9 cellular contexts compared by ENCODE assay signal in the genomic region with DNA sequence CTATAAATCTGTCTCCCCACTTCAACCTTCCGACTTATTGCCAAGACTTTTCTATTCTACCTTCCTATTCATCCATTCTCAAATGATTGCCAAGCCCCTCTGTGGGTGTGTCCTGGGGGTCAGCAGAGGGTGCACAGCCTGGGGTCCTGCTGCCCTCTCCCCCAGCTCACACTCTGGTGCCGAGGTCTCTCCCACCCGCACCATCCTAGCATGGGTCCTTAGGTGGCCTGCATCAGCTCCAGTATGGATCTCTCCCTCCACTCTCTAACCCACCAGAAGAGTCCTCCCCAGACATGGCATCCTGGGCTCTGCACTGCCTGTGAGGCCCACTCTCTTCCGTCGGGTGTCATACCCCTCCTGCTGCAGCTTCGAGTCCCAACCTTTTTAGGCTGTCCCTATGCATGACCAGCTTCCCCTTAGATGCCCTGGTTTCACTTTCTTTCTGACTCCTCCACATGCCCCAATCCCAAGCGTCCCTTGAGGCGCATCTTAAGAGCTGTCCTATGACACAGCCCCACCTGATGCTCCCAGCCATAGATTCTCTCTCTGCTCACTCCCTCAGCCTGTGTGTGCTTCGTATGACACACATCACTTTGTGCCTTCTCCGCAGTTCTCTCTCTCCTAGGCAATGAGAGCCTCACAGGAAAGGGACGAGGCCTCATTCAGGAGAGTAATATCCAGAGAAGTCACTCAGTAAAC. TPM values are rescaled to one million over a fixed set of nuclear protein-coding genes. Genes with fewer than 3 reads are reported as not detected.
DNase-seq lines count a peak whose midpoint lies in the region; ATAC-seq and TF ChIP-seq lines count a peak whose summit lies in the region.
"Had no signal": no experiment of that assay in that cellular context is flagged by ENCODE, and none has a peak within 500 bp of the region (broad histone marks: within the 10 kb centered on the region; RNA-seq: fewer than 3 reads in every experiment).

No MANE protein-coding gene starts in this region.

- no peak overlapping the region for H3K9ac ChIP-seq in mammary epithelial cell (ENCODE audit: insufficient read depth, low read length)

- intact Hi-C loops in ovary (cut with DNase I) (no loop called here), mammary epithelial cell (cut with micrococcal nuclease) (no loop called here)

- TF ChIP-seq POLR2A in ovary (IDR thresholded peaks at IDR 0.05) = no peak

- H3K9me2 ChIP-seq in GM23338 (ENCODE audit: insufficient read depth) = no peaks in the 10 kb centered on the region

- H3F3A ChIP-seq in GM23338 (replicated peaks; ENCODE audit: low read depth) = 0 out of 2 replicates have a peak, but pooled peaks cover 3% of the 10 kb centered on the region

- TF ChIP-seq CTCF in GM10248 (IDR thresholded peaks at IDR 0.05; ENCODE audit: control extremely low read depth, extremely low read depth, low read depth, missing control alignments) (no peak), brain microvascular endothelial cell (IDR thresholded peaks at IDR 0.05; ENCODE audit: low read depth, low read length, missing control alignments) (no peak), ovary (IDR thresholded peaks at IDR 0.05) (no peak), GM23338 (conservative IDR thresholded peaks at IDR 0.05; ENCODE audit: low read depth in 2 of 2) (no peak), mammary epithelial cell (conservative IDR thresholded peaks at IDR 0.05 in 1 of 2, IDR thresholded peaks at IDR 0.05 in 1 of 2; ENCODE audit: extremely low read depth in 1 of 2, insufficient read depth in 1 of 2, low read depth in 1 of 2, low read length in 2 of 2) (no peak)

- no peak overlapping the region for H3K27ac Mint-ChIP-seq in GM23338

- H3K4me2 ChIP-seq in GM23338 = no peak overlapping the region
- no peak overlapping the region for H3K4me2 ChIP-seq in mammary epithelial cell (ENCODE audit: insufficient read depth, low read depth, low read length)

- H3K4me1 ChIP-seq in ovary (ENCODE audit: insufficient read depth) = peaks cover 14% of the 10 kb centered on the region
- H3K4me1 ChIP-seq in GM23338 (ENCODE audit: insufficient read depth) = peaks cover 4% of the 10 kb centered on the region; the same call in 1 of the 2 replicates
- H3K4me1 ChIP-seq in mammary epithelial cell (ENCODE audit: insufficient read depth, low read length) = peaks cover 18% of the 10 kb centered on the region

- no peak overlapping the region for H2AFZ ChIP-seq in GM23338
- no peak overlapping the region for H2AFZ ChIP-seq in mammary epithelial cell (ENCODE audit: low read depth, low read length)

- POLR2A ChIA-PET in GM10248 (lab: Yijun Ruan, JAX) = no interaction called here

- H3K4me1 Mint-ChIP-seq in GM23338 = peaks cover 19% of the 10 kb centered on the region

- DNase-seq in GM10248 (ENCODE audit: extremely low spot score) (peak; percentile 45), brain microvascular endothelial cell (no peak), ovary (no peak), left lobe of liver (ENCODE audit: low spot score) (no peak), NCI-H69 (lab: John Stamatoyannopoulos, UW) (no peak), GM23338 (ENCODE audit: low spot score) (no peak), mammary epithelial cell (no peak)
- DNase-seq: NCI-H1436 treated with DMSO at 0.1 percent for 48 hours had no signal

- H3K36me3 Mint-ChIP-seq in GM23338 (ENCODE audit: low read depth) = peaks cover 20% of the 10 kb centered on the region

- peak overlapping the region; percentile 98 for H3K27ac ChIP-seq in brain microvascular endothelial cell
- H3K27ac ChIP-seq in ovary = peak overlapping the region; percentile 28 to 47
- no peak overlapping the region; the same call in 1 of the 2 replicates for H3K27ac ChIP-seq in GM23338 (ENCODE audit: low read depth)
- no peak overlapping the region for H3K27ac ChIP-seq in mammary epithelial cell (ENCODE audit: insufficient read depth, low read depth, low read length)

- ATAC-seq in HG03175 (IDR thresholded peaks at IDR 0.05; ENCODE audit: unreplicated experiment) (peak; percentile 45), left lobe of liver (no peak), GM23338 (no peak)

- H3K9me3 Mint-ChIP-seq in GM23338 = no peaks in the 10 kb centered on the region

- in situ Hi-C loops in brain microvascular endothelial cell (cut with HindIII; ENCODE audit: low pct_ligation_motif_present, low sequenced_read_pairs) = no loop called here
- in situ Hi-C loops in mammary epithelial cell (cut with MboI; ENCODE audit: low sequenced_read_pairs in 2 of 2) = no loop called here

- H3K27me3 Mint-ChIP-seq in GM23338 (ENCODE audit: insufficient read depth, low read depth, poor library complexity) = no peaks in the 10 kb centered on the region

- CTCF ChIA-PET in GM10248 (lab: Yijun Ruan, JAX) (interaction anchor here (1.2 kb wide), 1 partner anchor 22 kb away, joined by 3 read pairs; no protein-coding TSS in a partner anchor), mammary epithelial cell (lab: Charles Lee; ENCODE audit: low non-redundant PET) (no interaction called here)

- dilution Hi-C loops in mammary epithelial cell (cut with HindIII; ENCODE audit: low sequenced_read_pairs) = no loop called here

- 86 to 90% (median 88%) methylated on average over 11 of the region's 11 CpGs for WGBS in ovary, 3 donors
- 95% methylated on average over 10 of the region's 11 CpGs for WGBS in mammary epithelial cell (ENCODE audit: low coverage, missing lambda C conversion rate)

- no peaks in the 10 kb centered on the region for H3K27me3 ChIP-seq in brain microvascular endothelial cell (replicated peaks)
- H3K27me3 ChIP-seq in ovary = no peaks in the 10 kb centered on the region
- H3K27me3 ChIP-seq in GM23338 (ENCODE audit: insufficient read depth) = no peaks in the 10 kb centered on the region
- H3K27me3 ChIP-seq in mammary epithelial cell (ENCODE audit: insufficient read depth, low read length) = no peaks in the 10 kb centered on the region

- H3K4me3 Mint-ChIP-seq in GM23338 = no peak overlapping the region

- no peak overlapping the region for H3K4me3 ChIP-seq in brain microvascular endothelial cell (ENCODE audit: low read depth, low read length)
- H3K4me3 ChIP-seq in ovary = no peak overlapping the region
- no peak overlapping the region for H3K4me3 ChIP-seq in GM23338
- no peak overlapping the region for H3K4me3 ChIP-seq in mammary epithelial cell (replicated peaks in 1 of 3; ENCODE audit: insufficient read depth in 1 of 3, low read depth in 2 of 3, low read length in 3 of 3)

- H3K9me3 ChIP-seq in ovary (no peaks in the 10 kb centered on the region), mammary epithelial cell (replicated peaks; ENCODE audit: insufficient read depth, low read length) (no peaks in the 10 kb centered on the region)

- no peak for TF ChIP-seq EP300 in ovary (IDR thresholded peaks at IDR 0.05)

- peaks cover 24% of the 10 kb centered on the region for H3K36me3 ChIP-seq in brain microvascular endothelial cell (replicated peaks)
- no peaks in the 10 kb centered on the region for H3K36me3 ChIP-seq in ovary
- peaks cover 9% of the 10 kb centered on the region; the same call in 1 of the 2 replicates for H3K36me3 ChIP-seq in GM23338 (ENCODE audit: insufficient read depth)
- H3K36me3 ChIP-seq in mammary epithelial cell (ENCODE audit: insufficient read depth, low read length) = peaks cover 22% of the 10 kb centered on the region

- H3K79me2 ChIP-seq in GM23338 (replicated peaks; ENCODE audit: insufficient read depth) (no peaks in the 10 kb centered on the region), mammary epithelial cell (ENCODE audit: insufficient read depth, low read length) (no peaks in the 10 kb centered on the region)

- H4K20me1 ChIP-seq in GM23338 (replicated peaks; ENCODE audit: insufficient read depth) (no peaks in the 10 kb centered on the region; the same call in 1 of the 2 replicates), mammary epithelial cell (ENCODE audit: insufficient read depth, low read length) (no peaks in the 10 kb centered on the region)

- no TSS peak for BruUV-seq in mammary epithelial cell (replicated peaks; lab: Mats Ljungman, UMichigan)

TF ChIP-seq in GM23338, 12 proteins besides CTCF, POLR2A, EP300 and RAD21 (continues in another document):
- TF ChIP-seq ZNF331 (CRISPR knock-in tag; IDR thresholded peaks at IDR 0.05; ENCODE audit: low read depth) = no peak
- TF ChIP-seq EZH2phosphoT487 (IDR thresholded peaks at IDR 0.05; ENCODE audit: unreplicated experiment) = no peak
- no peak for TF ChIP-seq STAT1 (IDR thresholded peaks at IDR 0.05; ENCODE audit: unreplicated experiment)
- TF ChIP-seq JUNB (IDR thresholded peaks at IDR 0.05; ENCODE audit: unreplicated experiment) = no peak
- TF ChIP-seq POLR2AphosphoS5 (IDR thresholded peaks at IDR 0.05; ENCODE audit: low read depth) = no peak
- TF ChIP-seq, protein P1, sequence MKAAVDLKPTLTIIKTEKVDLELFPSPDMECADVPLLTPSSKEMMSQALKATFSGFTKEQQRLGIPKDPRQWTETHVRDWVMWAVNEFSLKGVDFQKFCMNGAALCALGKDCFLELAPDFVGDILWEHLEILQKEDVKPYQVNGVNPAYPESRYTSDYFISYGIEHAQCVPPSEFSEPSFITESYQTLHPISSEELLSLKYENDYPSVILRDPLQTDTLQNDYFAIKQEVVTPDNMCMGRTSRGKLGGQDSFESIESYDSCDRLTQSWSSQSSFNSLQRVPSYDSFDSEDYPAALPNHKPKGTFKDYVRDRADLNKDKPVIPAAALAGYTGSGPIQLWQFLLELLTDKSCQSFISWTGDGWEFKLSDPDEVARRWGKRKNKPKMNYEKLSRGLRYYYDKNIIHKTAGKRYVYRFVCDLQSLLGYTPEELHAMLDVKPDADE (IDR thresholded peaks at IDR 0.05) = no peak

RNA-seq across cellular contexts. Expression of a gene that starts 43.9 kb away (rescaled TPM):
- 10 to 100 TPM; 26.4 to 58.8 (median 43.7) TPM for total RNA-seq in ovary
- 10 to 100 TPM; 17.4 to 54.1 TPM for polyA plus RNA-seq in ovary
- total RNA-seq in left lobe of liver = 15.5 TPM
- total RNA-seq in GM23338 (2014; rRNA removed; shearing (Covaris generic)) = 20.9 and 23.1 TPM in 2 replicates
- polyA plus RNA-seq in GM23338 (2016; fragmentation: Nextera tagmentation; extraction: Ambion mirVana) = 9.4 and 15.8 TPM in 2 replicates
- 10 to 100 TPM; 26.8 to 30.8 TPM for total RNA-seq in mammary epithelial cell
- 16.0 TPM for polyA plus RNA-seq in mammary epithelial cell
- polyA minus RNA-seq in mammary epithelial cell = 39.9 TPM

RNA-seq across cellular contexts. Expression of a gene that starts 46.9 kb away (rescaled TPM):
- total RNA-seq in ovary (10 to 100 TPM; 29.5 to 45.0 (median 35.2) TPM), left lobe of liver (16.6 TPM), mammary epithelial cell (100 to 1,000 TPM in 1 of 2 donors, 10 to 100 TPM in 1; 51.0 to 160 TPM)
- polyA plus RNA-seq in ovary (10 to 100 TPM; 18.3 to 53.4 TPM), GM23338 (2016; fragmentation: Nextera tagmentation; extraction: Ambion mirVana) (5.7 and 6.2 TPM in 2 replicates), mammary epithelial cell (48.4 TPM)
- 24.7 and 25.6 TPM in 2 replicates for total RNA-seq in GM23338 (2014; rRNA removed; shearing (Covaris generic))
- 46.7 TPM for polyA minus RNA-seq in mammary epithelial cell

RNA-seq across cellular contexts. Expression of a gene that starts 52.2 kb away (rescaled TPM):
- 10 to 100 TPM; 14.8 to 21.6 (median 19.9) TPM for total RNA-seq in ovary
- 10 to 100 TPM; 11.2 to 15.2 TPM for polyA plus RNA-seq in ovary
- total RNA-seq in left lobe of liver = 7.7 TPM
- 2.4 and 3.1 TPM in 2 replicates for total RNA-seq in GM23338 (2014; rRNA removed; shearing (Covaris generic))
- 6.2 and 7.4 TPM in 2 replicates for polyA plus RNA-seq in GM23338 (2016; fragmentation: Nextera tagmentation; extraction: Ambion mirVana)
- 10 to 100 TPM in 1 of 2 donors, 1 to 10 TPM in 1; 4.0 to 19.4 TPM for total RNA-seq in mammary epithelial cell
- polyA plus RNA-seq in mammary epithelial cell = 8.9 TPM
- polyA minus RNA-seq in mammary epithelial cell = 7.4 TPM

Comparison
In these comparisons a context has a peak if more than half of its experiments do, and no peak if none do; other contexts are left out.
1. H3K27ac ChIP-seq: peak in brain microvascular endothelial cell (single experiment) and ovary (2 of 2); none in GM23338 (single experiment) and mammary epithelial cell (single experiment).